Comparison of ENCODE assay signal across 16 cellular contexts in genomic region chr1:187038789-187039188, GRCh38.
A peak's percentile ranks its signal among the peaks of the same experiment; 100 is the strongest.
DNase-seq lines count a peak whose midpoint lies in the region; ATAC-seq, FAIRE-seq and TF ChIP-seq lines count a peak whose summit lies in the region.
"Had no signal": no experiment of that assay in that cellular context is flagged by ENCODE, and none has a peak within 500 bp of the region (broad histone marks: within the 10 kb centered on the region; RNA-seq: fewer than 3 reads in every experiment).

No MANE protein-coding gene starts in this region.

- H3K9me3 Mint-ChIP-seq in stimulated activated naive CD8-positive, alpha-beta T cell treated with anti-CD3 and anti-CD28 coated beads, Interleukin-15, amount 100 ng/mL, for 72 hours, result no peaks in the 10 kb centered on the region
- H3K9me3 Mint-ChIP-seq: natural killer cell treated with Interleukin-12 subunit alpha and Interleukin-12 subunit beta and Interleukin-15 and Interleukin-18, amount 100 ng/mL, for 72 hours had no signal

- H3K4me1 Mint-ChIP-seq in stimulated activated naive CD8-positive, alpha-beta T cell treated with anti-CD3 and anti-CD28 coated beads, Interleukin-15, amount 100 ng/mL, for 72 hours, result no peaks in the 10 kb centered on the region

- H3K4me2 ChIP-seq in SK-N-SH (no peak overlapping the region), fibroblast of lung (ENCODE audit: extremely low read depth, insufficient read depth, low read length) (no peak overlapping the region)

- no peak for ATAC-seq in HG02884 (IDR thresholded peaks at IDR 0.05; ENCODE audit: unreplicated experiment)
- no peak for ATAC-seq in stimulated activated naive CD8-positive, alpha-beta T cell treated with anti-CD3 and anti-CD28 coated beads, Interleukin-15, amount 100 ng/mL, for 72 hours
- ATAC-seq: natural killer cell treated with Interleukin-12 subunit alpha and Interleukin-12 subunit beta and Interleukin-15 and Interleukin-18, amount 100 ng/mL, for 72 hours had no signal

- CTCF ChIA-PET in SK-N-SH (lab: Yijun Ruan, JAX), result interaction anchor here (1.0 kb wide), 1 partner anchor 12 kb away, joined by 4 read pairs; no protein-coding TSS in a partner anchor

- no peaks in the 10 kb centered on the region for H3K27me3 Mint-ChIP-seq in stimulated activated naive CD8-positive, alpha-beta T cell treated with anti-CD3 and anti-CD28 coated beads, Interleukin-15, amount 100 ng/mL, for 72 hours
- H3K27me3 Mint-ChIP-seq: natural killer cell treated with Interleukin-12 subunit alpha and Interleukin-12 subunit beta and Interleukin-15 and Interleukin-18, amount 100 ng/mL, for 72 hours had no signal

- POLR2A ChIA-PET in SK-N-SH (lab: Yijun Ruan, JAX), result no interaction called here

- H2AFZ ChIP-seq in SK-N-SH (ENCODE audit: low read depth) (no peak overlapping the region), fibroblast of lung (ENCODE audit: low read length) (no peak overlapping the region)

- H3K27ac Mint-ChIP-seq in stimulated activated naive CD8-positive, alpha-beta T cell treated with anti-CD3 and anti-CD28 coated beads, Interleukin-15, amount 100 ng/mL, for 72 hours, result no peak overlapping the region
- H3K27ac Mint-ChIP-seq: natural killer cell treated with Interleukin-12 subunit alpha and Interleukin-12 subunit beta and Interleukin-15 and Interleukin-18, amount 100 ng/mL, for 72 hours had no signal

- no peaks in the 10 kb centered on the region for H3K79me2 ChIP-seq in SK-N-SH (ENCODE audit: insufficient read depth)
- H3K79me2 ChIP-seq in fibroblast of lung (ENCODE audit: control insufficient read depth, insufficient read depth, low read length), result no peaks in the 10 kb centered on the region

- H3K4me3 ChIP-seq in SK-N-SH (ENCODE audit: low read depth in 2 of 2, low read length in 1 of 2) (no peak overlapping the region), fibroblast of lung (replicated peaks in 1 of 4; ENCODE audit: control extremely low read depth in 1 of 4, insufficient read depth in 1 of 4, low read depth in 3 of 4, low read length in 4 of 4) (no peak overlapping the region)
- H3K4me3 ChIP-seq: skin epidermis, tibial nerve had no signal

- no peaks in the 10 kb centered on the region for H3F3A ChIP-seq in SK-N-SH (replicated peaks; ENCODE audit: insufficient read depth)

- no peaks in the 10 kb centered on the region for H3K9me2 ChIP-seq in SK-N-SH

- FAIRE-seq in D721Med (lab: Jason Lieb, UNC), result no peak
- FAIRE-seq: kidney had no signal

- H3K27ac ChIP-seq in SK-N-SH (ENCODE audit: low read depth in 2 of 2, low read length in 1 of 2) (no peak overlapping the region), fibroblast of lung (ENCODE audit: insufficient read depth, low read length) (no peak overlapping the region)
- H3K27ac ChIP-seq: skin epidermis, tibial nerve had no signal

- H3K9me3 ChIP-seq in SK-N-SH (no peaks in the 10 kb centered on the region), fibroblast of lung (ENCODE audit: control insufficient read depth, insufficient read depth, low read depth, low read length) (no peaks in the 10 kb centered on the region)
- H3K9me3 ChIP-seq: tibial nerve had no signal

- TF ChIP-seq RAD21 in Ishikawa (IDR thresholded peaks at IDR 0.05; ENCODE audit: low read depth) (no peak), SK-N-SH (IDR thresholded peaks at IDR 0.05; ENCODE audit: low read length) (no peak)

- H4K20me1 ChIP-seq in SK-N-SH (ENCODE audit: insufficient read depth) (no peaks in the 10 kb centered on the region), fibroblast of lung (ENCODE audit: control insufficient read depth, extremely low read depth, insufficient read depth, low read length) (no peaks in the 10 kb centered on the region)

- no peak for TF ChIP-seq EP300 in Ishikawa (IDR thresholded peaks at IDR 0.05; ENCODE audit: borderline replicate concordance)
- no peak for TF ChIP-seq EP300 in SK-N-SH (IDR thresholded peaks at IDR 0.05; ENCODE audit: borderline replicate concordance in 1 of 2, low read depth in 1 of 2, low read length in 1 of 2)

- H3K9ac ChIP-seq in SK-N-SH (no peak overlapping the region), fibroblast of lung (ENCODE audit: insufficient read depth, low read length) (no peak overlapping the region)

- no peaks in the 10 kb centered on the region for H3K27me3 ChIP-seq in SK-N-SH (ENCODE audit: insufficient read depth)
- no peaks in the 10 kb centered on the region for H3K27me3 ChIP-seq in fibroblast of lung (ENCODE audit: control insufficient read depth, insufficient read depth, low read length)
- H3K27me3 ChIP-seq: tibial nerve had no signal

- H3K4me1 ChIP-seq in SK-N-SH (ENCODE audit: control insufficient read depth in 1 of 2, insufficient read depth in 2 of 2, low read depth in 1 of 2, low read length in 1 of 2) (no peaks in the 10 kb centered on the region; a peak in 1 of 4 replicates), fibroblast of lung (ENCODE audit: control insufficient read depth, extremely low read depth, insufficient read depth, low read length) (no peaks in the 10 kb centered on the region)
- H3K4me1 ChIP-seq: tibial nerve had no signal

- TF ChIP-seq CTCF in SK-N-SH (IDR thresholded peaks at IDR 0.05) (no peak), fibroblast of lung (conservative IDR thresholded peaks at IDR 0.05 in 1 of 2, IDR thresholded peaks at IDR 0.05 in 1 of 2; ENCODE audit: low read depth in 1 of 2, low read length in 2 of 2) (no peak), D721Med (IDR thresholded peaks at IDR 0.05; ENCODE audit: insufficient read depth, missing control alignments) (no peak)

- no peak overlapping the region for H3K4me3 Mint-ChIP-seq in stimulated activated naive CD8-positive, alpha-beta T cell treated with anti-CD3 and anti-CD28 coated beads, Interleukin-15, amount 100 ng/mL, for 72 hours
- H3K4me3 Mint-ChIP-seq: natural killer cell treated with Interleukin-12 subunit alpha and Interleukin-12 subunit beta and Interleukin-15 and Interleukin-18, amount 100 ng/mL, for 72 hours had no signal

- 20% methylated on average over 1 of the region's 1 CpG for WGBS in SK-N-SH (ENCODE audit: low lambda C conversion rate)

- no peaks in the 10 kb centered on the region for H3K36me3 ChIP-seq in SK-N-SH (replicated peaks in 1 of 2; ENCODE audit: control insufficient read depth in 1 of 2, insufficient read depth in 2 of 2, low read length in 1 of 2)
- H3K36me3 ChIP-seq in fibroblast of lung (ENCODE audit: control insufficient read depth, insufficient read depth, low read length), result no peaks in the 10 kb centered on the region
- H3K36me3 ChIP-seq: tibial nerve had no signal

- DNase-seq in AML-193 (lab: John Stamatoyannopoulos, UW) (peak; percentile 21 to 29), SK-N-SH (no peak), fibroblast of lung (ENCODE audit: low read depth in 2 of 2) (peak; percentile 6 to 84), cerebellar cortex (ENCODE audit: low spot score) (no peak), D721Med (ENCODE audit: insufficient read length, low spot score) (no peak)
- DNase-seq in stimulated activated naive CD8-positive, alpha-beta T cell treated with anti-CD3 and anti-CD28 coated beads, Interleukin-15, amount 100 ng/mL, for 72 hours, result no peak
- DNase-seq: activated CD4-positive, alpha-beta T cell treated with anti-CD3 and anti-CD28 coated beads for 48 hours; activated gamma-delta T cell; DMS79 treated with DMSO at 0.1 percent for 48 hours; kidney; NCI-H510A had no signal

TF ChIP-seq in Ishikawa, 13 proteins besides CTCF, POLR2A, EP300 and RAD21:
- TF ChIP-seq, protein P1, sequence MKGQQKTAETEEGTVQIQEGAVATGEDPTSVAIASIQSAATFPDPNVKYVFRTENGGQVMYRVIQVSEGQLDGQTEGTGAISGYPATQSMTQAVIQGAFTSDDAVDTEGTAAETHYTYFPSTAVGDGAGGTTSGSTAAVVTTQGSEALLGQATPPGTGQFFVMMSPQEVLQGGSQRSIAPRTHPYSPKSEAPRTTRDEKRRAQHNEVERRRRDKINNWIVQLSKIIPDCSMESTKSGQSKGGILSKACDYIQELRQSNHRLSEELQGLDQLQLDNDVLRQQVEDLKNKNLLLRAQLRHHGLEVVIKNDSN (IDR thresholded peaks at IDR 0.05), result no peak
- TF ChIP-seq CEBPB (IDR thresholded peaks at IDR 0.05) (0 out of 2 replicates have a peak, but pooled peaks have one; percentile 17), TCF12 (IDR thresholded peaks at IDR 0.05; ENCODE audit: low read depth) (no peak)

TF ChIP-seq in SK-N-SH, 30 proteins besides CTCF, POLR2A, EP300 and RAD21:
- TF ChIP-seq TCF12 (IDR thresholded peaks at IDR 0.05), result peak; percentile 34
- 0 out of 2 replicates have a peak, but pooled peaks have one; percentile 12 for TF ChIP-seq FOSL2 (IDR thresholded peaks at IDR 0.05; ENCODE audit: borderline replicate concordance, low read depth)
- TF ChIP-seq CHD2 (IDR thresholded peaks at IDR 0.05; ENCODE audit: low read length, partially characterized antibody), result no peak
- TF ChIP-seq MXI1 (IDR thresholded peaks at IDR 0.05; ENCODE audit: low read depth, low read length), result no peak
- peak; percentile 23; the same call in 1 of the 2 replicates for TF ChIP-seq JUND (IDR thresholded peaks at IDR 0.05)
- TF ChIP-seq YY1 (IDR thresholded peaks at IDR 0.05; ENCODE audit: low read depth), result no peak
TF ChIP-seq in SK-N-SH: peak in this region for 3.

Comparison
In these comparisons a context has a peak if more than half of its experiments do, and no peak if none do; other contexts are left out.
1. DNase-seq: peak in AML-193 (2 of 2) and fibroblast of lung (2 of 2); none in SK-N-SH (single experiment), cerebellar cortex (single experiment), D721Med (single experiment) and stimulated activated naive CD8-positive, alpha-beta T cell treated with anti-CD3 and anti-CD28 coated beads, Interleukin-15, amount 100 ng/mL, for 72 hours (0 of 2).